8 cellular contexts compared by ENCODE assay signal in the genomic region with DNA sequence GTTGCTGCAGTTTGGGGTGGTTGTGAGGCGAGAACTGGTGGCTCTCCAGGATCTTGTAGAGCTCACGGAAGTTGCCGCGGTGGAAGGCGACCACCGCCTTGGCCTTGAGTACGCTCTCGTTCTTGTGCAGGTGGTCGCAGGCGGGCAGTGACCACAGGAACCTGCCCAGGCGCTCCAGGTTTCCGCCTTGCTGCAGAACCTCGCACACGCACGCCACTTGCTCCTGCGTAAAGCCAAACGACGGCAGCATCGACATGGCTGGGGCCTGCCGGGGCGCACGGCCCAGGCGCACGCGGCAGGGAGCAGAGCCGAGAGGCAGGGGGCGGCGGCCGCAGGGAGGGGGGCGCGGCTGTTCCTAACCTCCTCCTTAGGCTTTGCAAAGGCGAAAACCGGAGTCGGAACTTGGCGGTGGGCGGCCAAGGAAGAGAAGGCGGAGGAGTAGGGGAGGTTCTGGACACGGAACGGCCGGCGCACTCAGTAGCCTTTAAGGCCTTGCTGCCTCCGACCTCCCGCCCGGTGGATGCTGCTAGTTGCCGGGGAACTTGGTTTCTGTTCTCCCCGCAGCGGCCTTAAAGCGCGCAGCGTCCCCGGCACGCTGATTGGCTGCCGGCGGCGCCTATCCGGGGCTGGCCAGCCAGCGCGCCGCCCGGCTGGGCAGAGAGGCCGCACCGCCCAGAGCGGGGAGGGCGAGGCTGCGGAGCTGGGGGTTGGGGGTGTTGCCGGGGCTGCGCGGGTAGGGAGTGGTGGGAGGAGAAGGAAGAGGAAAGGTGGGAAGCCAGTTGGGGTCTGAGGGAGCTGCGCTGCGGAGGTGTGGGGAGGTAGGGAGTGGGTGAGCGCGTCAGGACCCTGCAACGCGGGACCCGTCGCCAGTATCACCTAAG. TPM values are rescaled to one million over a fixed set of nuclear protein-coding genes. Genes with fewer than 3 reads are reported as not detected.
A peak's percentile ranks its signal among the peaks of the same experiment; 100 is the strongest.
DNase-seq lines count a peak whose midpoint lies in the region; ATAC-seq and TF ChIP-seq lines count a peak whose summit lies in the region.

A gene (minus strand): TSS at position 544 of the 881 bp plus-strand sequence. CDS start 288 bp downstream, at position 256.

- TF ChIP-seq CTCF in testis (IDR thresholded peaks at IDR 0.05): no peak

- intact Hi-C loops in testis (cut with DNase I; ENCODE audit: low total_unique reads): no loop called here

- peak within 1 kb of the TSS; percentile 80 for H3K4me3 ChIP-seq in SK-N-MC
- peak within 1 kb of the TSS; percentile 37 for H3K4me3 ChIP-seq in ectodermal cell (ENCODE audit: insufficient read depth, low read depth, low read length)
- H3K4me3 ChIP-seq in testis: peak within 1 kb of the TSS; percentile 36 to 58

- no peak for TF ChIP-seq POLR2A in testis (IDR thresholded peaks at IDR 0.05)

- DNase-seq in DMS114 treated with DMSO at 0.1 percent for 48 hours (lab: John Stamatoyannopoulos, UW; ENCODE audit: unreplicated experiment): peak; percentile 55
- peak; percentile 92 for DNase-seq in NCI-H1092 (lab: John Stamatoyannopoulos, UW)
- DNase-seq in SK-N-MC (ENCODE audit: low read depth, low spot score): no peak
- peak; percentile 87 to 95 for DNase-seq in lung microvascular endothelial cell (ENCODE audit: low read depth in 2 of 2)
- DNase-seq in testis: peak; percentile 76
- DNase-seq in SKM-1 (lab: John Stamatoyannopoulos, UW; ENCODE audit: unreplicated experiment): no peak

- H3K36me3 ChIP-seq in SK-N-MC (ENCODE audit: insufficient read depth, low read length): no peaks in the 10 kb centered on the region
- H3K36me3 ChIP-seq in ectodermal cell (ENCODE audit: control insufficient read depth, insufficient read depth, low read length): no peaks in the 10 kb centered on the region
- no peaks in the 10 kb centered on the region for H3K36me3 ChIP-seq in testis (ENCODE audit: low read depth, missing control alignments)

- no peak within 1 kb of the TSS for H3K27ac ChIP-seq in SK-N-MC
- no peak within 1 kb of the TSS for H3K27ac ChIP-seq in ectodermal cell (ENCODE audit: insufficient read depth, low read depth, low read length, poor library complexity, severe bottlenecking)
- H3K27ac ChIP-seq in testis: no peak within 1 kb of the TSS

- 1% methylated on average over 76 of the region's 76 CpGs for WGBS in ectodermal cell, 2 experiments
- WGBS in testis, 2 donors: 1% methylated on average over 40 to 63 of the region's 76 CpGs

- no peak within 1 kb of the TSS for H3K9ac ChIP-seq in SK-N-MC (ENCODE audit: insufficient read length)

- H3K4me1 ChIP-seq in ectodermal cell (ENCODE audit: control insufficient read depth, insufficient read depth, low read length) (peaks cover 44% of the 10 kb centered on the region), testis (peaks cover 12% of the 10 kb centered on the region)

- peak; percentile 59 for ATAC-seq in GM21619 (IDR thresholded peaks at IDR 0.05; ENCODE audit: unreplicated experiment)

- peaks cover 100% of the 10 kb centered on the region for H3K27me3 ChIP-seq in ectodermal cell (ENCODE audit: control insufficient read depth, insufficient read depth, low read length, poor library complexity, severe bottlenecking)
- H3K27me3 ChIP-seq in testis: no peaks in the 10 kb centered on the region

- H3K9me3 ChIP-seq in SK-N-MC (ENCODE audit: low read depth, low read length) (no peaks in the 10 kb centered on the region), ectodermal cell (ENCODE audit: control insufficient read depth, low read length) (no peaks in the 10 kb centered on the region), testis (no peaks in the 10 kb centered on the region)

RNA-seq across cellular contexts. Expression of the gene that starts here (rescaled TPM):
- 2.7 TPM for polyA plus RNA-seq in ectodermal cell (2013, experiment 1 of 4)
- polyA plus RNA-seq in ectodermal cell (2013, experiment 2 of 4): 1.4 TPM
- 1.7 TPM for polyA plus RNA-seq in ectodermal cell (2013, experiment 3 of 4)
- 1.8 TPM for polyA plus RNA-seq in ectodermal cell (2013, experiment 4 of 4)
- total RNA-seq in lung microvascular endothelial cell (under 0.01 and 0.22 TPM in 2 replicates), testis (1 to 10 TPM; 8.7 to 9.0 TPM)
- polyA plus RNA-seq in testis (ENCODE audit: insufficient read depth, low read depth, low replicate concordance): 3.0 TPM

Comparison
In these comparisons a context has a peak if more than half of its experiments do, and no peak if none do; other contexts are left out.
1. Peak in DNase-seq in lung microvascular endothelial cell; RNA of the gene not detected or under 1 TPM.
2. DNase-seq: peak in DMS114 treated with DMSO at 0.1 percent for 48 hours (single experiment), NCI-H1092 (single experiment) and testis (single experiment); none in SK-N-MC (single experiment) and SKM-1 (single experiment).
3. Peak in every context shown above with its lines, with median percentiles within 50 percentile points of each other: H3K4me3 ChIP-seq.